Comparison of ENCODE assay signal across 20 cellular contexts in the genomic region with DNA sequence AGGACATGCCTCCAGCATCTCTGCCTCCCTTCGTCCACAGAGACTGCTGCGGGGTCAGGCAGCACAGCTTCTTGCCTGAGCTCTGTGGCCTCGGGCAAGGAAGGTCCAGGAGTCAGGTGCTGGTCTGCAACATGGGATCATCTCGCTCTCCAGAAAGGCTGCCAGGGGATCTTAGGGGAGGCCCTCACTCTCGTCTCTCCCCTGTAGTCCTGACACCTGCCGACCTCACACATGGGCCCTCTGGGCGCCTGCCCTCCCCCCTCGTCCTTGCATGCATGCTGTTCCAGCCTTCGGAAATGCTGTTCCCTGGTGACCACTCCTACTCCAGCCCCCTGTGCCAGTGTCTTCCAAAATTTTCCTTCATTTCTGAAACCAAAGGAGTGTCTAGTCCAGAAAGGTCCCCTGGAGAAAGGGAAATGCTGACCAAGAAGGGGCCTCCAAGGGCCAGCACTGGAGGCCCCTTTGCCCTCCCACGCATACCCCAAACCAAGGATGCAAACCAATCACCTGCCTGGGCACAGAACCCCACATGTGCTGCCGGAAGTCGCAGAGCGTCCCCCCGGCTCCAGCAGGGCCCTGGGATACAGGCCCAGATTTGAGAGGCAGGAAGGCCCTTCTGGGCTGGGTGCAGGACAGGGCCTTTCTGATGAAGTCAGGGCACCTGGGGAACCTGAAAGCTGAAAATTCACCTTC. TPM values are rescaled to one million over a fixed set of nuclear protein-coding genes. Genes with fewer than 3 reads are reported as not detected.
DNase-seq lines count a peak whose midpoint lies in the region; TF ChIP-seq lines count a peak whose summit lies in the region.
"Had no signal": no experiment of that assay in that cellular context is flagged by ENCODE, and none has a peak within 500 bp of the region (broad histone marks: within the 10 kb centered on the region; RNA-seq: fewer than 3 reads in every experiment).

No MANE protein-coding gene starts in this region.

- H4K20me1 ChIP-seq in hepatocyte (ENCODE audit: insufficient read depth, poor library complexity, severe bottlenecking), result no peaks in the 10 kb centered on the region

- H3K27ac Mint-ChIP-seq in activated naive CD4-positive, alpha-beta T cell treated with anti-CD3 and anti-CD28 coated beads, Interleukin-2, amount 10 ng/mL, durations not matched to agents 7 days and 5 days, result peak overlapping the region; percentile 65
- no peak overlapping the region for H3K27ac Mint-ChIP-seq in activated naive CD4-positive, alpha-beta T cell treated with anti-CD3 and anti-CD28 coated beads for 36 hours
- H3K27ac Mint-ChIP-seq: activated CD4-positive, alpha-beta memory T cell treated with anti-CD3 and anti-CD28 coated beads for 36 hours; activated naive CD8-positive, alpha-beta T cell had no signal

- H3K9me3 ChIP-seq in SJSA1 (replicated peaks) (peaks cover 12% of the 10 kb centered on the region), hepatocyte (ENCODE audit: low read depth) (no peaks in the 10 kb centered on the region), skeletal muscle satellite cell (replicated peaks; ENCODE audit: low read length) (no peaks in the 10 kb centered on the region), prostate gland (no peaks in the 10 kb centered on the region)
- H3K9me3 ChIP-seq: A549, colonic mucosa had no signal

- H3K9ac ChIP-seq in skeletal muscle satellite cell (ENCODE audit: low read depth, low read length), result no peak overlapping the region

- no peaks in the 10 kb centered on the region for H3K36me3 Mint-ChIP-seq in activated naive CD4-positive, alpha-beta T cell treated with anti-CD3 and anti-CD28 coated beads, Interleukin-2, amount 10 ng/mL, durations not matched to agents 7 days and 5 days
- no peaks in the 10 kb centered on the region for H3K36me3 Mint-ChIP-seq in activated naive CD4-positive, alpha-beta T cell treated with anti-CD3 and anti-CD28 coated beads for 36 hours (ENCODE audit: low read depth)
- H3K36me3 Mint-ChIP-seq: activated CD4-positive, alpha-beta memory T cell treated with anti-CD3 and anti-CD28 coated beads for 36 hours; activated naive CD8-positive, alpha-beta T cell; brain; mesothelial cell of epicardium had no signal

- H3K27ac ChIP-seq in SJSA1, result peak overlapping the region; percentile 96
- peak overlapping the region; percentile 92 for H3K27ac ChIP-seq in hepatocyte
- peak overlapping the region in 1 of 2 donors; percentile 70 for H3K27ac ChIP-seq in prostate gland
- H3K27ac ChIP-seq: A549; BLaER1 treated with 17β-estradiol and CSF1 and Interleukin-3, amounts not matched to agents 10 nM and 100 nM; colonic mucosa had no signal

- peaks cover 17% of the 10 kb centered on the region for H3K36me3 ChIP-seq in SJSA1
- H3K36me3 ChIP-seq in hepatocyte (replicated peaks; ENCODE audit: insufficient read depth, low read depth), result no peaks in the 10 kb centered on the region
- no peaks in the 10 kb centered on the region for H3K36me3 ChIP-seq in skeletal muscle satellite cell (ENCODE audit: insufficient read depth, low read length)
- no peaks in the 10 kb centered on the region for H3K36me3 ChIP-seq in prostate gland
- H3K36me3 ChIP-seq: BLaER1 treated with 17β-estradiol and CSF1 and Interleukin-3, amounts not matched to agents 10 nM and 100 nM; colonic mucosa had no signal

- H3K4me1 Mint-ChIP-seq in activated naive CD4-positive, alpha-beta T cell treated with anti-CD3 and anti-CD28 coated beads, Interleukin-2, amount 10 ng/mL, durations not matched to agents 7 days and 5 days, result peaks cover 4% of the 10 kb centered on the region
- peaks cover 4% of the 10 kb centered on the region for H3K4me1 Mint-ChIP-seq in activated naive CD4-positive, alpha-beta T cell treated with anti-CD3 and anti-CD28 coated beads for 36 hours (ENCODE audit: low read depth)

- no peaks in the 10 kb centered on the region for H3K9me2 ChIP-seq in hepatocyte (replicated peaks; ENCODE audit: insufficient read depth)

- no peak overlapping the region for H3K4me3 ChIP-seq in SJSA1
- H3K4me3 ChIP-seq in hepatocyte, result no peak overlapping the region
- no peak overlapping the region for H3K4me3 ChIP-seq in skeletal muscle satellite cell (ENCODE audit: low read length)
- no peak overlapping the region for H3K4me3 ChIP-seq in prostate gland
- H3K4me3 ChIP-seq: A549; BLaER1 treated with 17β-estradiol and CSF1 and Interleukin-3, amounts not matched to agents 10 nM and 100 nM; colonic mucosa had no signal

- H3K9me3 Mint-ChIP-seq in activated naive CD4-positive, alpha-beta T cell treated with anti-CD3 and anti-CD28 coated beads, Interleukin-2, amount 10 ng/mL, durations not matched to agents 7 days and 5 days, result no peaks in the 10 kb centered on the region
- H3K9me3 Mint-ChIP-seq in activated naive CD4-positive, alpha-beta T cell treated with anti-CD3 and anti-CD28 coated beads for 36 hours, result no peaks in the 10 kb centered on the region
- H3K9me3 Mint-ChIP-seq: activated CD4-positive, alpha-beta memory T cell treated with anti-CD3 and anti-CD28 coated beads for 36 hours had no signal

- no peak for DNase-seq in activated naive CD4-positive, alpha-beta T cell treated with anti-CD3 and anti-CD28 coated beads, Interleukin-2, amount 10 ng/mL, durations not matched to agents 7 days and 5 days
- DNase-seq in activated naive CD4-positive, alpha-beta T cell treated with anti-CD3 and anti-CD28 coated beads for 36 hours, result no peak
- DNase-seq in SJSA1 (ENCODE audit: low read depth in 1 of 2, low spot score in 2 of 2), result no peak
- no peak for DNase-seq in hepatocyte (ENCODE audit: low spot score)
- no peak for DNase-seq in retina
- DNase-seq in prostate gland (ENCODE audit: low spot score), result no peak
- DNase-seq in GM13977 (ENCODE audit: low spot score), result no peak
- DNase-seq: activated CD4-positive, alpha-beta memory T cell treated with anti-CD3 and anti-CD28 coated beads for 36 hours; hippocampal formation; NCI-H1105 treated with DMSO at 0.1 percent for 48 hours; NCI-H2081 treated with DMSO at 0.1 percent for 48 hours; NCI-H510A treated with DMSO at 0.1 percent for 48 hours; stimulated activated CD4-positive, alpha-beta T cell treated with anti-CD3 and anti-CD28 coated beads, Interleukin-2, amount 100 ng/mL, for 48 hours had no signal

- H3K79me2 ChIP-seq in hepatocyte, result no peaks in the 10 kb centered on the region

- no peak overlapping the region for H2AFZ ChIP-seq in hepatocyte

- in situ Hi-C loops in GM13977 (cut with MboI; ENCODE audit: low pct_unique_long_range_greater_than_20kb, low sequenced_read_pairs, unreplicated experiment), result no loop called here

- no peak overlapping the region for H3K4me2 ChIP-seq in hepatocyte
- H3K4me2 ChIP-seq in skeletal muscle satellite cell (ENCODE audit: low read length), result peak overlapping the region; percentile 30
- H3K4me2 ChIP-seq: A549 had no signal

- no peak overlapping the region for H3K4me3 Mint-ChIP-seq in activated naive CD4-positive, alpha-beta T cell treated with anti-CD3 and anti-CD28 coated beads, Interleukin-2, amount 10 ng/mL, durations not matched to agents 7 days and 5 days
- H3K4me3 Mint-ChIP-seq in activated naive CD4-positive, alpha-beta T cell treated with anti-CD3 and anti-CD28 coated beads for 36 hours, result no peak overlapping the region
- H3K4me3 Mint-ChIP-seq: activated CD4-positive, alpha-beta memory T cell treated with anti-CD3 and anti-CD28 coated beads for 36 hours; activated naive CD8-positive, alpha-beta T cell; mesothelial cell of epicardium had no signal

- peaks cover 78% of the 10 kb centered on the region for H3K4me1 ChIP-seq in SJSA1 (replicated peaks)
- H3K4me1 ChIP-seq in hepatocyte (ENCODE audit: insufficient read depth), result peaks cover 29% of the 10 kb centered on the region
- H3K4me1 ChIP-seq in skeletal muscle satellite cell (ENCODE audit: control insufficient read depth, insufficient read depth, low read length), result peaks cover 72% of the 10 kb centered on the region
- peaks cover 6% of the 10 kb centered on the region for H3K4me1 ChIP-seq in prostate gland (replicated peaks)
- H3K4me1 ChIP-seq: A549 had no signal

- TF ChIP-seq CTCF in hepatocyte (IDR thresholded peaks at IDR 0.05; ENCODE audit: poor library complexity) (no peak), prostate gland (IDR thresholded peaks at IDR 0.05) (no peak), GM13977 (IDR thresholded peaks at IDR 0.05; ENCODE audit: extremely low read depth, insufficient read depth, missing control alignments) (no peak)

- TF ChIP-seq POLR2A in prostate gland (IDR thresholded peaks at IDR 0.05), result no peak

- 88% methylated on average over 14 of the region's 14 CpGs for WGBS in hepatocyte (ENCODE audit: low lambda C conversion rate, missing lambda C conversion rate)
- 89% methylated on average over 13 of the region's 14 CpGs for WGBS in prostate gland

- peaks cover 24% of the 10 kb centered on the region for H3K27me3 Mint-ChIP-seq in activated naive CD4-positive, alpha-beta T cell treated with anti-CD3 and anti-CD28 coated beads, Interleukin-2, amount 10 ng/mL, durations not matched to agents 7 days and 5 days
- H3K27me3 Mint-ChIP-seq in activated naive CD4-positive, alpha-beta T cell treated with anti-CD3 and anti-CD28 coated beads for 36 hours (ENCODE audit: low read depth), result no peaks in the 10 kb centered on the region

- CTCF ChIA-PET in activated naive CD4-positive, alpha-beta T cell treated with anti-CD3 and anti-CD28 coated beads, Interleukin-2, amount 10 ng/mL, durations not matched to agents 7 days and 5 days (lab: Charles Lee), result no interaction called here
- CTCF ChIA-PET in activated naive CD4-positive, alpha-beta T cell treated with anti-CD3 and anti-CD28 coated beads for 36 hours (lab: Charles Lee), result no interaction called here

- intact Hi-C loops in activated naive CD4-positive, alpha-beta T cell treated with anti-CD3 and anti-CD28 coated beads for 36 hours (cut with micrococcal nuclease), result no loop called here
- intact Hi-C loops in prostate gland (cut with DNase I), result no loop called here

- H3K27me3 ChIP-seq in SJSA1 (replicated peaks) (no peaks in the 10 kb centered on the region), hepatocyte (no peaks in the 10 kb centered on the region), skeletal muscle satellite cell (ENCODE audit: control insufficient read depth, insufficient read depth, low read length) (no peaks in the 10 kb centered on the region), prostate gland (replicated peaks; ENCODE audit: insufficient read depth) (no peaks in the 10 kb centered on the region)
- H3K27me3 ChIP-seq: colonic mucosa had no signal

RNA-seq across cellular contexts. Expression of gene IGF2, which starts 41.0 kb away (rescaled TPM):
- total RNA-seq in activated naive CD4-positive, alpha-beta T cell treated with anti-CD3 and anti-CD28 coated beads for 36 hours, result under 1 TPM; 0.21 to 0.37 TPM
- 29.7 and 31.5 TPM in 2 replicates for total RNA-seq in SJSA1 (2014; rRNA removed; shearing (Covaris generic))
- total RNA-seq in hepatocyte (1,323 and 1,507 TPM in 2 replicates), prostate gland (10 to 100 TPM in 1 of 2 donors, 1 to 10 TPM in 1; 4.1 to 80.7 TPM)
- polyA plus RNA-seq in hepatocyte, result 2,911 and 3,175 TPM in 2 replicates
- 0.76 and 8.7 TPM in 2 replicates for total RNA-seq in skeletal muscle satellite cell (2012; rRNA removed)

Comparison
In these comparisons a context has a peak if more than half of its experiments do, and no peak if none do; other contexts are left out.
1. RNA of gene IGF2, which starts 41.0 kb away (total RNA-seq): 1,323 to 1,507 TPM in hepatocyte; 4.1 to 80.7 TPM in prostate gland, 29.7 to 31.5 TPM in SJSA1 and 0.21 to 0.37 TPM in activated naive CD4-positive, alpha-beta T cell treated with anti-CD3 and anti-CD28 coated beads for 36 hours; every median in the first group is over 10 times any median in the second.